Comparison of ENCODE assay signal across 12 cellular contexts in the genomic region with DNA sequence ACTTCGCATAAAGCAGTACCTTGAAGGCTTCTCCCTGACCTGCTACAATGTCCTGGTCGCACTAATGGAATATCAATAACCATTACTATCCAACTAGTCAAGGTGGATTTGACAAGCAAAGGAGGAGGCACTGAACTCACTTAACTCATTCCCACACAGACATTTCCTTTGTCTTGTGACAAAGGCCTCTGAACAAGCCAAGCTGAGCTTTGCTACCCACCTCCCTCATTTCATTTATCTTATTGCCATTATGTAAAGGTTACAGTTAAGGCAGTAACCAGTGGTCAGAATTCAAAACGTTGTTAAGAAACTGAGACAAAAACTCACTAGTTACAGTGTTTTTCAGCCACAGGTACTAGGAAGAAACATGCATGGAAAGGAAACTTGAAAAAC. TPM values are rescaled to one million over a fixed set of nuclear protein-coding genes. Genes with fewer than 3 reads are reported as not detected.
DNase-seq lines count a peak whose midpoint lies in the region; ATAC-seq and TF ChIP-seq lines count a peak whose summit lies in the region.
"Had no signal": no experiment of that assay in that cellular context is flagged by ENCODE, and none has a peak within 500 bp of the region (broad histone marks: within the 10 kb centered on the region; RNA-seq: fewer than 3 reads in every experiment).

No MANE protein-coding gene starts in this region.

- no peaks in the 10 kb centered on the region for H3K36me3 ChIP-seq in right lobe of liver
- no peaks in the 10 kb centered on the region for H3K36me3 ChIP-seq in body of pancreas (replicated peaks in 1 of 2; ENCODE audit: insufficient read depth in 1 of 2, low read depth in 2 of 2)

- peak overlapping the region; percentile 60 for H3K4me3 Mint-ChIP-seq in activated T-cell treated with anti-CD3 and anti-CD28 coated beads, Interleukin-2, amount 50 U/mL, for 24 hours
- peak overlapping the region; percentile 52 for H3K4me3 Mint-ChIP-seq in activated CD4-positive, alpha-beta memory T cell treated with anti-CD3 and anti-CD28 coated beads, Interleukin-2, amount 10 ng/mL, durations not matched to agents 7 days and 5 days

- no peaks in the 10 kb centered on the region for H3K9me3 Mint-ChIP-seq in activated T-cell treated with anti-CD3 and anti-CD28 coated beads, Interleukin-2, amount 50 U/mL, for 24 hours
- H3K9me3 Mint-ChIP-seq in activated CD4-positive, alpha-beta memory T cell treated with anti-CD3 and anti-CD28 coated beads, Interleukin-2, amount 10 ng/mL, durations not matched to agents 7 days and 5 days, result no peaks in the 10 kb centered on the region

- TF ChIP-seq CTCF in right lobe of liver (IDR thresholded peaks at IDR 0.05) (no peak), body of pancreas (IDR thresholded peaks at IDR 0.05) (no peak)

- no peaks in the 10 kb centered on the region for H3K27me3 ChIP-seq in right lobe of liver
- no peaks in the 10 kb centered on the region for H3K27me3 ChIP-seq in body of pancreas

- 10% methylated on average over 2 of the region's 3 CpGs for whole genome bisulfite sequencing in right lobe of liver (ENCODE audit: insufficient coverage, low coverage, low lambda C conversion rate, missing lambda C conversion rate)
- WGBS in body of pancreas, 2 donors, result 22 to 24% methylated on average over 3 of the region's 3 CpGs

- H3K27me3 Mint-ChIP-seq in activated T-cell treated with anti-CD3 and anti-CD28 coated beads, Interleukin-2, amount 50 U/mL, for 24 hours, result no peaks in the 10 kb centered on the region
- no peaks in the 10 kb centered on the region for H3K27me3 Mint-ChIP-seq in activated CD4-positive, alpha-beta memory T cell treated with anti-CD3 and anti-CD28 coated beads, Interleukin-2, amount 10 ng/mL, durations not matched to agents 7 days and 5 days

- H3K4me1 Mint-ChIP-seq in activated T-cell treated with anti-CD3 and anti-CD28 coated beads, Interleukin-2, amount 50 U/mL, for 24 hours (ENCODE audit: low read depth), result peaks cover 88% of the 10 kb centered on the region
- H3K4me1 Mint-ChIP-seq in activated CD4-positive, alpha-beta memory T cell treated with anti-CD3 and anti-CD28 coated beads, Interleukin-2, amount 10 ng/mL, durations not matched to agents 7 days and 5 days, result peaks cover 78% of the 10 kb centered on the region

- no peak overlapping the region for H3K4me3 ChIP-seq in right lobe of liver
- H3K4me3 ChIP-seq in body of pancreas, result no peak overlapping the region

- H3K4me1 ChIP-seq in right lobe of liver (peaks cover 0 to 53% (median 18%) of the 10 kb centered on the region in 4 donors), body of pancreas (no peaks in the 10 kb centered on the region)

- DNase-seq in activated T-cell treated with anti-CD3 and anti-CD28 coated beads, Interleukin-2, amount 50 U/mL, for 24 hours, result no peak
- DNase-seq in activated T-cell treated with anti-CD3 and anti-CD28 coated beads, Interleukin-2, amount 50 U/mL, for 1 hour, result no peak
- no peak for DNase-seq in activated CD4-positive, alpha-beta memory T cell treated with anti-CD3 and anti-CD28 coated beads, Interleukin-2, amount 10 ng/mL, durations not matched to agents 7 days and 5 days
- DNase-seq in right lobe of liver (no peak), substantia nigra (lab: John Stamatoyannopoulos, UW) (no peak), UCSD-AML1 (lab: John Stamatoyannopoulos, UW; ENCODE audit: unreplicated experiment) (no peak), body of pancreas (no peak)
- DNase-seq: EL, NCI-H1048, NCI-H526 treated with DMSO at 0.1 percent for 48 hours, SIG-M5 had no signal

- no peak for TF ChIP-seq POLR2A in right lobe of liver (IDR thresholded peaks at IDR 0.05)
- TF ChIP-seq POLR2A in body of pancreas (IDR thresholded peaks at IDR 0.05), result no peak

- peaks cover 49% of the 10 kb centered on the region for H3K36me3 Mint-ChIP-seq in activated T-cell treated with anti-CD3 and anti-CD28 coated beads, Interleukin-2, amount 50 U/mL, for 24 hours (ENCODE audit: low read depth)
- H3K36me3 Mint-ChIP-seq in activated CD4-positive, alpha-beta memory T cell treated with anti-CD3 and anti-CD28 coated beads, Interleukin-2, amount 10 ng/mL, durations not matched to agents 7 days and 5 days (ENCODE audit: low read depth), result peaks cover 31% of the 10 kb centered on the region

- ATAC-seq in right lobe of liver, result peak in 2 of 4 donors; percentile 5 to 10
- ATAC-seq in GM18870 (IDR thresholded peaks at IDR 0.05; ENCODE audit: unreplicated experiment), result no peak
- ATAC-seq in body of pancreas, result no peak

- peak overlapping the region; percentile 3 to 85 (median 76) for H3K27ac ChIP-seq in right lobe of liver
- peak overlapping the region; percentile 9 for H3K27ac ChIP-seq in substantia nigra (ENCODE audit: low read depth, low read length, poor library complexity, severe bottlenecking)
- H3K27ac ChIP-seq in body of pancreas, result no peak overlapping the region

- POLR2A ChIA-PET in activated CD4-positive, alpha-beta memory T cell treated with anti-CD3 and anti-CD28 coated beads, Interleukin-2, amount 10 ng/mL, durations not matched to agents 7 days and 5 days (lab: Charles Lee), result interaction anchor here (0.8 to 2.3 kb wide), 4 partner anchors 11 to 88 kb away, joined by 3 to 17 read pairs (median 7); no protein-coding TSS in a partner anchor

- H3K9me3 ChIP-seq in right lobe of liver, result no peaks in the 10 kb centered on the region
- H3K9me3 ChIP-seq in body of pancreas, result no peaks in the 10 kb centered on the region

- peak overlapping the region; percentile 95 for H3K27ac Mint-ChIP-seq in activated T-cell treated with anti-CD3 and anti-CD28 coated beads, Interleukin-2, amount 50 U/mL, for 24 hours
- H3K27ac Mint-ChIP-seq in activated CD4-positive, alpha-beta memory T cell treated with anti-CD3 and anti-CD28 coated beads, Interleukin-2, amount 10 ng/mL, durations not matched to agents 7 days and 5 days, result peak overlapping the region; percentile 89

- CTCF ChIA-PET in activated CD4-positive, alpha-beta memory T cell treated with anti-CD3 and anti-CD28 coated beads, Interleukin-2, amount 10 ng/mL, durations not matched to agents 7 days and 5 days (lab: Charles Lee), result interaction anchor here (0.9 to 2.7 kb wide), 3 partner anchors 7 to 157 kb away, joined by 3 to 24 read pairs (median 5); a partner anchor contains a TSS

- intact Hi-C loops in right lobe of liver (cut with DNase I) (no loop called here), body of pancreas (cut with DNase I) (no loop called here)

RNA-seq across cellular contexts. Expression of a gene that starts 7.3 kb away (rescaled TPM):
- 100 to 1,000 TPM; 100 to 102 TPM for total RNA-seq in activated CD4-positive, alpha-beta memory T cell treated with anti-CD3 and anti-CD28 coated beads, Interleukin-2, amount 10 ng/mL, durations not matched to agents 7 days and 5 days
- 10 to 100 TPM; 18.4 to 55.4 (median 25.1) TPM for total RNA-seq in right lobe of liver
- 10 to 100 TPM; 10.9 to 56.0 TPM for total RNA-seq in body of pancreas

Comparison
In these comparisons a context has a peak if more than half of its experiments do, and no peak if none do; other contexts are left out.
1. H3K27ac ChIP-seq: peak in right lobe of liver (3 of 3) and substantia nigra (single experiment); none in body of pancreas (0 of 4).